ENCODE assay signal across 8 cellular contexts in genomic region chr2:25362564-25363145, GRCh38. TPM values are rescaled to one million over a fixed set of nuclear protein-coding genes. Genes with fewer than 3 reads are reported as not detected.
DNase-seq lines count a peak whose midpoint lies in the region; ATAC-seq and TF ChIP-seq lines count a peak whose summit lies in the region.

No MANE protein-coding gene starts in this region.

- H3K9me3 ChIP-seq in CD4-positive, alpha-beta memory T cell (ENCODE audit: control insufficient read depth in 1 of 2, low read length in 2 of 2), result no peaks in the 10 kb centered on the region
- no peaks in the 10 kb centered on the region for H3K9me3 ChIP-seq in duodenal mucosa (ENCODE audit: control insufficient read depth in 1 of 2, low read length in 2 of 2)
- H3K9me3 ChIP-seq in tibial nerve, result no peaks in the 10 kb centered on the region

- peak overlapping the region; percentile 78 to 97 (median 91) for H3K27ac Mint-ChIP-seq in CD4-positive, alpha-beta memory T cell
- H3K27ac Mint-ChIP-seq in natural killer cell, result peak overlapping the region; percentile 94 to 96

- peak overlapping the region; percentile 88 to 94 (median 91) for H3K4me3 Mint-ChIP-seq in CD4-positive, alpha-beta memory T cell
- peak overlapping the region; percentile 94 for H3K4me3 Mint-ChIP-seq in natural killer cell

- no peak for TF ChIP-seq POLR2A in tibial nerve (IDR thresholded peaks at IDR 0.05)

- WGBS in tibial nerve, 2 donors, result 59 to 61% methylated on average over 19 of the region's 19 CpGs

- ATAC-seq in GM19463 (IDR thresholded peaks at IDR 0.05; ENCODE audit: unreplicated experiment) (peak; percentile 70), HG03565 (IDR thresholded peaks at IDR 0.05; ENCODE audit: unreplicated experiment) (peak; percentile 53), natural killer cell (peak; percentile 76 to 86 (median 79))

- peaks cover 9 to 37% (median 14%) of the 10 kb centered on the region in 4 donors for H3K4me1 Mint-ChIP-seq in CD4-positive, alpha-beta memory T cell
- H3K4me1 Mint-ChIP-seq in natural killer cell, result peaks cover 26 to 33% of the 10 kb centered on the region in 2 donors

- H3K36me3 Mint-ChIP-seq in CD4-positive, alpha-beta memory T cell, result peaks cover 0 to 3% of the 10 kb centered on the region in 2 donors
- H3K36me3 Mint-ChIP-seq in natural killer cell, result no peaks in the 10 kb centered on the region

- peak overlapping the region; percentile 69 for H3K27ac ChIP-seq in CD4-positive, alpha-beta memory T cell (ENCODE audit: low read depth, low read length)
- H3K27ac ChIP-seq in duodenal mucosa (ENCODE audit: low read depth, low read length) (peak overlapping the region; percentile 46), tibial nerve (peak overlapping the region in 3 of 4 donors; percentile 15 to 58 (median 53))

- CTCF ChIA-PET in CD4-positive, alpha-beta memory T cell (lab: Charles Lee; ENCODE audit: partially characterized antibody), result interaction anchor here (0.6 to 10.3 kb wide), 42 partner anchors 9 to 516 kb away, joined by 3 to 161 read pairs (median 5); partner anchors contain the start of genes ASXL2 and DNMT3A

- H3K27me3 ChIP-seq in CD4-positive, alpha-beta memory T cell (ENCODE audit: insufficient read depth, low read length), result no peaks in the 10 kb centered on the region
- no peaks in the 10 kb centered on the region for H3K27me3 ChIP-seq in duodenal mucosa (ENCODE audit: control insufficient read depth in 1 of 2, insufficient read depth in 2 of 2, low read length in 2 of 2)
- H3K27me3 ChIP-seq in tibial nerve, result no peaks in the 10 kb centered on the region

- H3K9ac ChIP-seq in duodenal mucosa (ENCODE audit: low read depth in 1 of 2, low read length in 2 of 2), result peak overlapping the region; percentile 43 to 68

- H3K4me3 ChIP-seq in CD4-positive, alpha-beta memory T cell (ENCODE audit: low read length in 2 of 2), result peak overlapping the region; percentile 67 to 70
- H3K4me3 ChIP-seq in duodenal mucosa (ENCODE audit: low read depth in 1 of 2, low read length in 2 of 2), result peak overlapping the region; percentile 69 to 82
- H3K4me3 ChIP-seq in tibial nerve, result peak overlapping the region; percentile 21 to 43 (median 31)

- no peaks in the 10 kb centered on the region for H3K9me3 Mint-ChIP-seq in CD4-positive, alpha-beta memory T cell
- no peaks in the 10 kb centered on the region for H3K9me3 Mint-ChIP-seq in natural killer cell

- no peak for TF ChIP-seq CTCF in natural killer cell (IDR thresholded peaks at IDR 0.05)
- TF ChIP-seq CTCF in tibial nerve (IDR thresholded peaks at IDR 0.05), result no peak

- H3K4me1 ChIP-seq in CD4-positive, alpha-beta memory T cell (ENCODE audit: insufficient read depth, low read length), result peaks cover 11% of the 10 kb centered on the region
- H3K4me1 ChIP-seq in duodenal mucosa (ENCODE audit: control insufficient read depth in 1 of 2, insufficient read depth in 2 of 2, low read length in 2 of 2) (peaks cover 5 to 6% of the 10 kb centered on the region in 2 donors), tibial nerve (peaks cover 0 to 12% (median 5%) of the 10 kb centered on the region in 4 donors)

- peak; percentile 53 to 78 (median 61) for DNase-seq in CD4-positive, alpha-beta memory T cell
- DNase-seq in activated CD4-positive, CD25-positive, alpha-beta regulatory T cell treated with anti-CD3 and anti-CD28 coated beads, Interleukin-2, amount 50 U/mL, for 16 hours (ENCODE audit: low read depth, low spot score), result peak; percentile 23
- DNase-seq in natural killer cell (peak; percentile 71), tibial nerve (ENCODE audit: low spot score in 2 of 2) (peak in 1 of 2 donors; percentile 31), SHP77 treated with DMSO at 0.1 percent for 48 hours (lab: John Stamatoyannopoulos, UW) (no peak)

- intact Hi-C loops in CD4-positive, alpha-beta memory T cell (cut with micrococcal nuclease), result loop anchor here (1.0 to 10.0 kb wide), 5 partner anchors 14 to 1852 kb away; partner anchors contain the start of genes ATRAID, CAD and SLC5A6
- intact Hi-C loops in natural killer cell (cut with micrococcal nuclease), result loop anchor here (1.0 to 10.0 kb wide), 5 partner anchors 15 to 312 kb away; partner anchors contain the start of gene DTNB

- no peaks in the 10 kb centered on the region for H3K27me3 Mint-ChIP-seq in CD4-positive, alpha-beta memory T cell
- no peaks in the 10 kb centered on the region for H3K27me3 Mint-ChIP-seq in natural killer cell (ENCODE audit: low read depth in 2 of 2)

- POLR2A ChIA-PET in CD4-positive, alpha-beta memory T cell (lab: Charles Lee; ENCODE audit: partially characterized antibody), result interaction anchor here (0.6 to 2.9 kb wide), 30 partner anchors 10 to 882 kb away, joined by 3 to 54 read pairs (median 6); partner anchors contain the start of genes ASXL2, CENPO, DNMT3A and HADHA

- H3K36me3 ChIP-seq in CD4-positive, alpha-beta memory T cell (ENCODE audit: insufficient read depth, low read length), result no peaks in the 10 kb centered on the region
- H3K36me3 ChIP-seq in duodenal mucosa (ENCODE audit: control insufficient read depth in 1 of 2, insufficient read depth in 2 of 2, low read length in 2 of 2), result no peaks in the 10 kb centered on the region
- H3K36me3 ChIP-seq in tibial nerve, result no peaks in the 10 kb centered on the region

- TF ChIP-seq EP300 in tibial nerve (IDR thresholded peaks at IDR 0.05), result no peak

RNA-seq across cellular contexts. Expression of gene DNMT3A, which starts 20.9 kb away (rescaled TPM):
- total RNA-seq in CD4-positive, alpha-beta memory T cell, result 10 to 100 TPM; 62.2 to 71.6 TPM
- 10 to 100 TPM in 1 of 2 donors, 1 to 10 TPM in 1; 7.5 to 14.6 TPM for polyA plus RNA-seq in CD4-positive, alpha-beta memory T cell
- 10 to 100 TPM; 36.3 to 60.7 (median 45.2) TPM for total RNA-seq in natural killer cell
- 10 to 100 TPM; 17.4 to 28.4 (median 25.0) TPM for total RNA-seq in tibial nerve
